ENCODE assay signal across 39 cellular contexts in the genomic region with DNA sequence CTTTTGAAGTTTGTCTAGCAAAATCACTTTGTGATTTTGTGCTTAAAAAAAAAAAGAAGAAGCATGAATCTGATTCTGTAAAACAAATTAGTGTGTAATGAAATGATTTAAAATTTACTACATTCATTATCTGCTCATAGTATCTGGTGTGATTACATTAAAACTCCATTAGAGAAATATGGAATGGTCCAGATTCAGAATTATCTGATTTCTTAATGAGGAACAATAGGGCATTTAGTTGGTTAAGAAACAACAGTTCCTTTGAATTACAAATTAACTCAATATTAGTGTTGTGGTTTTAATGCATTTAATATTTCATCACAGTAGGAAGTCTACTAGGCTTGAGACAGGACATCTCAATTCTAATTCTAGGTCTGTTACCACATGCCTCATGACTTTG.
"Had no signal": no experiment of that assay in that cellular context is flagged by ENCODE, and none has a peak within 500 bp of the region (broad histone marks: within the 10 kb centered on the region; RNA-seq: fewer than 3 reads in every experiment).

No MANE protein-coding gene starts in this region.

- H3K4me1 Mint-ChIP-seq: activated naive CD4-positive, alpha-beta T cell treated with anti-CD3 and anti-CD28 coated beads, Interleukin-2, amount 10 ng/mL, durations not matched to agents 7 days and 5 days; activated naive CD4-positive, alpha-beta T cell treated with anti-CD3 and anti-CD28 coated beads, Interleukin-2, amount 50 U/mL, for 24 hours; activated naive CD8-positive, alpha-beta T cell treated with anti-CD3 and anti-CD28 coated beads for 36 hours; activated naive CD8-positive, alpha-beta T cell treated with anti-CD3 and anti-CD28 coated beads, Interleukin-2, amount 10 ng/mL, durations not matched to agents 7 days and 5 days; activated naive CD8-positive, alpha-beta T cell treated with anti-CD3 and anti-CD28 coated beads, Interleukin-2, amount 50 U/mL, for 24 hours; activated T-helper 17 cell treated with anti-CD3 and anti-CD28 coated beads, Interleukin-2, amount 50 U/mL, for 72 hours; brain; central memory CD8-positive, alpha-beta T cell had no signal

- H3K4me3 ChIP-seq: adrenal gland, ascending aorta, body of pancreas, breast epithelium, cardiac muscle cell, colonic mucosa had no signal

- H3K27ac ChIP-seq: adrenal gland, ascending aorta, body of pancreas, brain microvascular endothelial cell, breast epithelium, cardiac muscle cell, colonic mucosa had no signal

- H3K9me3 Mint-ChIP-seq: activated naive CD4-positive, alpha-beta T cell treated with anti-CD3 and anti-CD28 coated beads for 36 hours; activated naive CD4-positive, alpha-beta T cell treated with anti-CD3 and anti-CD28 coated beads, Interleukin-2, amount 10 ng/mL, durations not matched to agents 7 days and 5 days; activated naive CD4-positive, alpha-beta T cell treated with anti-CD3 and anti-CD28 coated beads, Interleukin-2, amount 50 U/mL, for 24 hours; activated naive CD4-positive, alpha-beta T cell treated with anti-CD3 and anti-CD28 coated beads, Interleukin-2, amount 50 U/mL, for 72 hours; activated naive CD8-positive, alpha-beta T cell treated with anti-CD3 and anti-CD28 coated beads for 36 hours; activated naive CD8-positive, alpha-beta T cell treated with anti-CD3 and anti-CD28 coated beads, Interleukin-2, amount 50 U/mL, for 24 hours; activated T-cell treated with anti-CD3 and anti-CD28 coated beads, Interleukin-2, amount 50 U/mL, for 24 hours; activated T-helper 1 cell treated with anti-CD3 and anti-CD28 coated beads, Interleukin-12 subunit alpha, Interleukin-12 subunit beta, Interleukin-2, Interleukin-4 antibody, amounts not matched to agents 30 ng/mL and 10 ng/mL and 1 ng/mL, durations not matched to agents 14 hours and 24 hours and 36 hours; activated T-helper 17 cell treated with anti-CD3 and anti-CD28 coated beads, Interleukin-2, amount 50 U/mL, for 72 hours; activated T-helper 2 cell treated with anti-CD3 and anti-CD28 coated beads, Interferon-gamma antibody, Interleukin-2, Interleukin-4, amounts not matched to agents 10 μg/mL and 5 μg/mL and 100 μg/mL, durations not matched to agents 14 hours and 24 hours and 36 hours; central memory CD8-positive, alpha-beta T cell had no signal

- ATAC-seq: activated naive CD4-positive, alpha-beta T cell treated with anti-CD3 and anti-CD28 coated beads, Interleukin-2, amount 50 U/mL, for 72 hours; activated naive CD8-positive, alpha-beta T cell treated with anti-CD3 and anti-CD28 coated beads, Interleukin-2, amount 50 U/mL, for 24 hours; activated T-cell treated with anti-CD3 and anti-CD28 coated beads, Interleukin-2, amount 50 U/mL, for 4 hours; activated T-cell treated with anti-CD3 and anti-CD28 coated beads, Interleukin-2, amount 50 U/mL, for 72 hours; activated T-helper 17 cell treated with anti-CD3 and anti-CD28 coated beads, Interleukin-2, amount 50 U/mL, for 72 hours; body of pancreas had no signal

- DNase-seq: activated effector memory CD4-positive, alpha-beta T cell treated with anti-CD3 and anti-CD28 coated beads, Interleukin-2, amount 50 U/mL, for 16 hours; activated effector memory CD4-positive, alpha-beta T cell treated with Interleukin-2 at 50 U/mL for 16 hours; activated gamma-delta T cell; activated gamma-delta T cell treated with Interleukin-2 at 50 U/mL for 16 hours; activated naive CD4-positive, alpha-beta T cell; activated naive CD4-positive, alpha-beta T cell treated with anti-CD3 and anti-CD28 coated beads for 36 hours; activated naive CD4-positive, alpha-beta T cell treated with anti-CD3 and anti-CD28 coated beads, Interleukin-2, amount 10 ng/mL, durations not matched to agents 7 days and 5 days; activated naive CD4-positive, alpha-beta T cell treated with anti-CD3 and anti-CD28 coated beads, Interleukin-2, amount 50 U/mL, for 16 hours; activated naive CD4-positive, alpha-beta T cell treated with Interleukin-2 at 50 U/mL for 16 hours; activated naive CD8-positive, alpha-beta T cell treated with anti-CD3 and anti-CD28 coated beads for 36 hours; activated naive CD8-positive, alpha-beta T cell treated with anti-CD3 and anti-CD28 coated beads, Interleukin-2, amount 10 ng/mL, durations not matched to agents 7 days and 5 days; activated naive CD8-positive, alpha-beta T cell treated with anti-CD3 and anti-CD28 coated beads, Interleukin-2, amount 50 U/mL, for 24 hours; activated T-cell treated with anti-CD3 and anti-CD28 coated beads, Interleukin-2, amount 50 U/mL, for 1 hour; activated T-cell treated with anti-CD3 and anti-CD28 coated beads, Interleukin-2, amount 50 U/mL, for 24 hours; activated T-cell treated with anti-CD3 and anti-CD28 coated beads, Interleukin-2, amount 50 U/mL, for 4 hours; activated T-cell treated with anti-CD3 and anti-CD28 coated beads, Interleukin-2, amount 50 U/mL, for 48 hours; activated T-cell treated with anti-CD3 and anti-CD28 coated beads, Interleukin-2, amount 50 U/mL, for 72 hours; adrenal gland; amniotic stem cell; amygdala; aorta; body of pancreas; brain microvascular endothelial cell; caudate nucleus; central memory CD4-positive, alpha-beta T cell; cerebellar nuclear complex; colonic mucosa had no signal

- H3K4me1 ChIP-seq: adrenal gland, ascending aorta, body of pancreas, breast epithelium, colonic mucosa had no signal

- H3K4me3 Mint-ChIP-seq: activated naive CD4-positive, alpha-beta T cell treated with anti-CD3 and anti-CD28 coated beads for 36 hours; activated naive CD4-positive, alpha-beta T cell treated with anti-CD3 and anti-CD28 coated beads, Interleukin-2, amount 10 ng/mL, durations not matched to agents 7 days and 5 days; activated naive CD4-positive, alpha-beta T cell treated with anti-CD3 and anti-CD28 coated beads, Interleukin-2, amount 50 U/mL, for 24 hours; activated naive CD8-positive, alpha-beta T cell; activated naive CD8-positive, alpha-beta T cell treated with anti-CD3 and anti-CD28 coated beads for 36 hours; activated naive CD8-positive, alpha-beta T cell treated with anti-CD3 and anti-CD28 coated beads, Interleukin-2, amount 10 ng/mL, durations not matched to agents 7 days and 5 days; activated naive CD8-positive, alpha-beta T cell treated with anti-CD3 and anti-CD28 coated beads, Interleukin-2, amount 50 U/mL, for 24 hours; activated T-cell treated with anti-CD3 and anti-CD28 coated beads, Interleukin-2, amount 50 U/mL, for 24 hours; activated T-cell treated with anti-CD3 and anti-CD28 coated beads, Interleukin-2, amount 50 U/mL, for 4 hours; activated T-cell treated with anti-CD3 and anti-CD28 coated beads, Interleukin-2, amount 50 U/mL, for 72 hours; activated T-helper 1 cell treated with anti-CD3 and anti-CD28 coated beads, Interleukin-12 subunit alpha, Interleukin-12 subunit beta, Interleukin-2, Interleukin-4 antibody, amounts not matched to agents 30 ng/mL and 10 ng/mL and 1 ng/mL, durations not matched to agents 14 hours and 24 hours and 36 hours; activated T-helper 17 cell treated with anti-CD3 and anti-CD28 coated beads, Interleukin-2, amount 50 U/mL, for 72 hours; brain; central memory CD8-positive, alpha-beta T cell had no signal

- H3K36me3 Mint-ChIP-seq: activated naive CD4-positive, alpha-beta T cell treated with anti-CD3 and anti-CD28 coated beads, Interleukin-2, amount 10 ng/mL, durations not matched to agents 7 days and 5 days; activated naive CD4-positive, alpha-beta T cell treated with anti-CD3 and anti-CD28 coated beads, Interleukin-2, amount 50 U/mL, for 24 hours; activated naive CD4-positive, alpha-beta T cell treated with anti-CD3 and anti-CD28 coated beads, Interleukin-2, amount 50 U/mL, for 72 hours; activated naive CD8-positive, alpha-beta T cell; activated naive CD8-positive, alpha-beta T cell treated with anti-CD3 and anti-CD28 coated beads for 36 hours; activated naive CD8-positive, alpha-beta T cell treated with anti-CD3 and anti-CD28 coated beads, Interleukin-2, amount 10 ng/mL, durations not matched to agents 7 days and 5 days; brain had no signal

- H3K9me3 ChIP-seq: adrenal gland, ascending aorta, body of pancreas, colonic mucosa had no signal

- H3K36me3 ChIP-seq: adrenal gland, ascending aorta, brain microvascular endothelial cell, breast epithelium, cardiac muscle cell, colonic mucosa had no signal

- H3K27ac Mint-ChIP-seq: activated naive CD4-positive, alpha-beta T cell treated with anti-CD3 and anti-CD28 coated beads for 36 hours; activated naive CD4-positive, alpha-beta T cell treated with anti-CD3 and anti-CD28 coated beads, Interleukin-2, amount 10 ng/mL, durations not matched to agents 7 days and 5 days; activated naive CD4-positive, alpha-beta T cell treated with anti-CD3 and anti-CD28 coated beads, Interleukin-2, amount 50 U/mL, for 24 hours; activated naive CD8-positive, alpha-beta T cell; activated naive CD8-positive, alpha-beta T cell treated with anti-CD3 and anti-CD28 coated beads for 36 hours; activated naive CD8-positive, alpha-beta T cell treated with anti-CD3 and anti-CD28 coated beads, Interleukin-2, amount 10 ng/mL, durations not matched to agents 7 days and 5 days; activated naive CD8-positive, alpha-beta T cell treated with anti-CD3 and anti-CD28 coated beads, Interleukin-2, amount 50 U/mL, for 24 hours; activated T-cell treated with anti-CD3 and anti-CD28 coated beads, Interleukin-2, amount 50 U/mL, for 24 hours; activated T-cell treated with anti-CD3 and anti-CD28 coated beads, Interleukin-2, amount 50 U/mL, for 72 hours; activated T-helper 1 cell treated with anti-CD3 and anti-CD28 coated beads, Interleukin-12 subunit alpha, Interleukin-12 subunit beta, Interleukin-2, Interleukin-4 antibody, amounts not matched to agents 30 ng/mL and 10 ng/mL and 1 ng/mL, durations not matched to agents 14 hours and 24 hours and 36 hours; activated T-helper 17 cell treated with anti-CD3 and anti-CD28 coated beads, Interleukin-2, amount 50 U/mL, for 72 hours; activated T-helper 2 cell treated with anti-CD3 and anti-CD28 coated beads, Interferon-gamma antibody, Interleukin-2, Interleukin-4, amounts not matched to agents 10 μg/mL and 5 μg/mL and 100 μg/mL, durations not matched to agents 14 hours and 24 hours and 36 hours had no signal

- H3K27me3 ChIP-seq: ascending aorta, body of pancreas, brain microvascular endothelial cell, cardiac muscle cell, colonic mucosa had no signal

- H3K27me3 Mint-ChIP-seq: activated naive CD4-positive, alpha-beta T cell treated with anti-CD3 and anti-CD28 coated beads, Interleukin-2, amount 10 ng/mL, durations not matched to agents 7 days and 5 days had no signal

- FAIRE-seq: bronchial epithelial cell had no signal
